Comparison of ENCODE assay signal across 1 cellular context in the genomic region with DNA sequence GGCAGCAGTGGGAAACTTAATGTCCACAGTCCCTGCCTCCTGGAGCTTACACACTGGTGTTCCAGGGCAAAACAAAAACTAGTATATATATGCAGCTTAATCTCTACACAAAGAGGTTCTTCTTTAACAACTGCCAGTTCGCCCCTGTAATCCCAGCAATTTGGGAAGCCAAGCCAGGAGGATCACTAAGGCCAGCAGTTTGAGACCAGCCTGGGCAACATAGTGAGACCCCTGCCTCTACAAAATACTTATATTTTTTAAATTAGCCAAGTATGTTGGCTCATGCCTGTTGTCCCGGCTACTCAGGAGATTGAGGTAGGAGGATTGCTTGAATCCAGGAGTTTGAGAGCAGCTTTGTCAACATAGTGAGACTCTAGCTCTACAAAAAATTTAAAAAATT.
TF ChIP-seq lines count a peak whose summit lies in the region.

No MANE protein-coding gene starts in this region.

TF ChIP-seq in K562, 482 proteins besides CTCF, POLR2A, EP300 and RAD21 (continued from another document):
- TF ChIP-seq, protein P1, sequence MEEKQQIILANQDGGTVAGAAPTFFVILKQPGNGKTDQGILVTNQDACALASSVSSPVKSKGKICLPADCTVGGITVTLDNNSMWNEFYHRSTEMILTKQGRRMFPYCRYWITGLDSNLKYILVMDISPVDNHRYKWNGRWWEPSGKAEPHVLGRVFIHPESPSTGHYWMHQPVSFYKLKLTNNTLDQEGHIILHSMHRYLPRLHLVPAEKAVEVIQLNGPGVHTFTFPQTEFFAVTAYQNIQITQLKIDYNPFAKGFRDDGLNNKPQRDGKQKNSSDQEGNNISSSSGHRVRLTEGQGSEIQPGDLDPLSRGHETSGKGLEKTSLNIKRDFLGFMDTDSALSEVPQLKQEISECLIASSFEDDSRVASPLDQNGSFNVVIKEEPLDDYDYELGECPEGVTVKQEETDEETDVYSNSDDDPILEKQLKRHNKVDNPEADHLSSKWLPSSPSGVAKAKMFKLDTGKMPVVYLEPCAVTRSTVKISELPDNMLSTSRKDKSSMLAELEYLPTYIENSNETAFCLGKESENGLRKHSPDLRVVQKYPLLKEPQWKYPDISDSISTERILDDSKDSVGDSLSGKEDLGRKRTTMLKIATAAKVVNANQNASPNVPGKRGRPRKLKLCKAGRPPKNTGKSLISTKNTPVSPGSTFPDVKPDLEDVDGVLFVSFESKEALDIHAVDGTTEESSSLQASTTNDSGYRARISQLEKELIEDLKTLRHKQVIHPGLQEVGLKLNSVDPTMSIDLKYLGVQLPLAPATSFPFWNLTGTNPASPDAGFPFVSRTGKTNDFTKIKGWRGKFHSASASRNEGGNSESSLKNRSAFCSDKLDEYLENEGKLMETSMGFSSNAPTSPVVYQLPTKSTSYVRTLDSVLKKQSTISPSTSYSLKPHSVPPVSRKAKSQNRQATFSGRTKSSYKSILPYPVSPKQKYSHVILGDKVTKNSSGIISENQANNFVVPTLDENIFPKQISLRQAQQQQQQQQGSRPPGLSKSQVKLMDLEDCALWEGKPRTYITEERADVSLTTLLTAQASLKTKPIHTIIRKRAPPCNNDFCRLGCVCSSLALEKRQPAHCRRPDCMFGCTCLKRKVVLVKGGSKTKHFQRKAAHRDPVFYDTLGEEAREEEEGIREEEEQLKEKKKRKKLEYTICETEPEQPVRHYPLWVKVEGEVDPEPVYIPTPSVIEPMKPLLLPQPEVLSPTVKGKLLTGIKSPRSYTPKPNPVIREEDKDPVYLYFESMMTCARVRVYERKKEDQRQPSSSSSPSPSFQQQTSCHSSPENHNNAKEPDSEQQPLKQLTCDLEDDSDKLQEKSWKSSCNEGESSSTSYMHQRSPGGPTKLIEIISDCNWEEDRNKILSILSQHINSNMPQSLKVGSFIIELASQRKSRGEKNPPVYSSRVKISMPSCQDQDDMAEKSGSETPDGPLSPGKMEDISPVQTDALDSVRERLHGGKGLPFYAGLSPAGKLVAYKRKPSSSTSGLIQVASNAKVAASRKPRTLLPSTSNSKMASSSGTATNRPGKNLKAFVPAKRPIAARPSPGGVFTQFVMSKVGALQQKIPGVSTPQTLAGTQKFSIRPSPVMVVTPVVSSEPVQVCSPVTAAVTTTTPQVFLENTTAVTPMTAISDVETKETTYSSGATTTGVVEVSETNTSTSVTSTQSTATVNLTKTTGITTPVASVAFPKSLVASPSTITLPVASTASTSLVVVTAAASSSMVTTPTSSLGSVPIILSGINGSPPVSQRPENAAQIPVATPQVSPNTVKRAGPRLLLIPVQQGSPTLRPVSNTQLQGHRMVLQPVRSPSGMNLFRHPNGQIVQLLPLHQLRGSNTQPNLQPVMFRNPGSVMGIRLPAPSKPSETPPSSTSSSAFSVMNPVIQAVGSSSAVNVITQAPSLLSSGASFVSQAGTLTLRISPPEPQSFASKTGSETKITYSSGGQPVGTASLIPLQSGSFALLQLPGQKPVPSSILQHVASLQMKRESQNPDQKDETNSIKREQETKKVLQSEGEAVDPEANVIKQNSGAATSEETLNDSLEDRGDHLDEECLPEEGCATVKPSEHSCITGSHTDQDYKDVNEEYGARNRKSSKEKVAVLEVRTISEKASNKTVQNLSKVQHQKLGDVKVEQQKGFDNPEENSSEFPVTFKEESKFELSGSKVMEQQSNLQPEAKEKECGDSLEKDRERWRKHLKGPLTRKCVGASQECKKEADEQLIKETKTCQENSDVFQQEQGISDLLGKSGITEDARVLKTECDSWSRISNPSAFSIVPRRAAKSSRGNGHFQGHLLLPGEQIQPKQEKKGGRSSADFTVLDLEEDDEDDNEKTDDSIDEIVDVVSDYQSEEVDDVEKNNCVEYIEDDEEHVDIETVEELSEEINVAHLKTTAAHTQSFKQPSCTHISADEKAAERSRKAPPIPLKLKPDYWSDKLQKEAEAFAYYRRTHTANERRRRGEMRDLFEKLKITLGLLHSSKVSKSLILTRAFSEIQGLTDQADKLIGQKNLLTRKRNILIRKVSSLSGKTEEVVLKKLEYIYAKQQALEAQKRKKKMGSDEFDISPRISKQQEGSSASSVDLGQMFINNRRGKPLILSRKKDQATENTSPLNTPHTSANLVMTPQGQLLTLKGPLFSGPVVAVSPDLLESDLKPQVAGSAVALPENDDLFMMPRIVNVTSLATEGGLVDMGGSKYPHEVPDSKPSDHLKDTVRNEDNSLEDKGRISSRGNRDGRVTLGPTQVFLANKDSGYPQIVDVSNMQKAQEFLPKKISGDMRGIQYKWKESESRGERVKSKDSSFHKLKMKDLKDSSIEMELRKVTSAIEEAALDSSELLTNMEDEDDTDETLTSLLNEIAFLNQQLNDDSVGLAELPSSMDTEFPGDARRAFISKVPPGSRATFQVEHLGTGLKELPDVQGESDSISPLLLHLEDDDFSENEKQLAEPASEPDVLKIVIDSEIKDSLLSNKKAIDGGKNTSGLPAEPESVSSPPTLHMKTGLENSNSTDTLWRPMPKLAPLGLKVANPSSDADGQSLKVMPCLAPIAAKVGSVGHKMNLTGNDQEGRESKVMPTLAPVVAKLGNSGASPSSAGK (IDR thresholded peaks at IDR 0.05), result no peak
- no peak for TF ChIP-seq ZNF589 (CRISPR knock-in tag; IDR thresholded peaks at IDR 0.05; ENCODE audit: low read depth)
- TF ChIP-seq BRD9 (IDR thresholded peaks at IDR 0.05; ENCODE audit: low read depth, partially characterized antibody), result no peak
- TF ChIP-seq, protein P2, sequence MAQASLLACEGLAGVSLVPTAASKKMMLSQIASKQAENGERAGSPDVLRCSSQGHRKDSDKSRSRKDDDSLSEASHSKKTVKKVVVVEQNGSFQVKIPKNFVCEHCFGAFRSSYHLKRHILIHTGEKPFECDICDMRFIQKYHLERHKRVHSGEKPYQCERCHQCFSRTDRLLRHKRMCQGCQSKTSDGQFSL (CRISPR knock-in tag; IDR thresholded peaks at IDR 0.05), result no peak
- TF ChIP-seq, protein P2 (tag; IDR thresholded peaks at IDR 0.05), result no peak
- no peak for TF ChIP-seq PHTF2 (CRISPR knock-in tag; IDR thresholded peaks at IDR 0.05)
- no peak for TF ChIP-seq NFE2L1 (tag; IDR thresholded peaks at IDR 0.05; ENCODE audit: borderline replicate concordance, low read depth)
- no peak for TF ChIP-seq SREBF1 (IDR thresholded peaks at IDR 0.05; ENCODE audit: borderline replicate concordance, low read depth, low read length)
- no peak for TF ChIP-seq ELF1 (tag; IDR thresholded peaks at IDR 0.05)
TF ChIP-seq in K562: peak in this region for 0.
